ENCODE assay signal across 11 cellular contexts in the genomic region with DNA sequence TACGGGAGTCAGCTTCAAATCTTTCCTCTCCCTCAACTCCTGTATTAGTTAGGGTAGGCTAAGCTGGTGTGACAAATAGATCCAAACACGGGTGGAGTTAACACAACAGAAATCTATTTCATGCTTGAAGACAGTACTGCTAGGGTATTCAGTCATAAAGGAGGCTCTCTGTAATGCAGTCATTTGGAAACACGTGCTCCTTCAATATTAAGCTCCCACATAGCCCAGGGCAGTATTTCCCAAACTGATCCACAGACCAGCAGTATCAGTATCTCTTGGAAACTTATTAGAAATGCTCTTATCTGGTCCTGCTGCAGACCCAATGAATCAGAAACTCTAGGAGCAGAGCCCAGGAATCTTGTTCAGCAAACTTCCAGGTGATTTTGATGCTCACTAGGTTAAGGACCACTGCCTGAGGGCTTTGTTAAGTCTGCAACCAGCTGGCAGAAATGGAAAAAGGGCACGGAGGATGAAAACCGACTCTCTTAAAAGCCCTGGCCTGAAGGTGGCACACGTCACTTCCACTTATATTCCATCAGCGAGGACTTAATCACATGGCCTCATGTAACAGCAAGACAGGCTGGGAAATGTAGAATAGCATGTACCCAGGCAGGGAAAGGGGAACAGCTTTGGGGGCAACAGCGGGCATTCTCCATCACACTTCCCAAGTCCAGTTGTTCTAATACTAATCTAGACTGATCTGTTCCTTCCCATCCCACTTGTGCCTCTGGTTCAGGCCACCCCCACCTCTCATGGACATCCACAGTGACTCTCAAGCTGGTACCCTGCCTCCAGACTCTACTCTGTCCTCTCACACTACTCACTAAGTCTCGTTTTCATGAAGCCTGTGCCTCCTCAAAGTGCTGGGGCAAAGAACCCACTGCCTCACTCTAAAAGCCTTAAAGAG. TPM values are rescaled to one million over a fixed set of nuclear protein-coding genes. Genes with fewer than 3 reads are reported as not detected.
DNase-seq lines count a peak whose midpoint lies in the region; ATAC-seq and TF ChIP-seq lines count a peak whose summit lies in the region.
"Had no signal": no experiment of that assay in that cellular context is flagged by ENCODE, and none has a peak within 500 bp of the region (broad histone marks: within the 10 kb centered on the region; RNA-seq: fewer than 3 reads in every experiment).

No MANE protein-coding gene starts in this region.

- no peak overlapping the region for H3K27ac Mint-ChIP-seq in T-cell
- H3K27ac Mint-ChIP-seq in naive thymus-derived CD4-positive, alpha-beta T cell: peak overlapping the region in 1 of 9 donors; percentile 4

- no peaks in the 10 kb centered on the region for H3K27me3 ChIP-seq in Karpas-422 (ENCODE audit: low read length)
- H3K27me3 ChIP-seq in naive thymus-derived CD4-positive, alpha-beta T cell (ENCODE audit: control insufficient read depth in 2 of 2, insufficient read depth in 2 of 2, low read length in 2 of 2): no peaks in the 10 kb centered on the region

- no peak overlapping the region for H3K4me2 ChIP-seq in Karpas-422 (ENCODE audit: low read depth, low read length, poor library complexity, severe bottlenecking)

- H3K9ac ChIP-seq in Karpas-422 (ENCODE audit: low read length): no peak overlapping the region

- no peak overlapping the region for H3K4me3 Mint-ChIP-seq in T-cell
- no peak overlapping the region for H3K4me3 Mint-ChIP-seq in naive thymus-derived CD4-positive, alpha-beta T cell

- POLR2A ChIA-PET in T-cell (lab: Charles Lee): interaction anchor here in 1 of 2 donors (0.7 kb wide), 1 partner anchor 85 kb away, joined by 20 read pairs; no protein-coding TSS in a partner anchor
- POLR2A ChIA-PET in naive thymus-derived CD4-positive, alpha-beta T cell (lab: Charles Lee): interaction anchor here (0.9 to 1.3 kb wide), 3 partner anchors 10 to 143 kb away, joined by 3 to 4 read pairs (median 3); no protein-coding TSS in a partner anchor

- no peaks in the 10 kb centered on the region for H3K9me3 Mint-ChIP-seq in T-cell
- H3K9me3 Mint-ChIP-seq in naive thymus-derived CD4-positive, alpha-beta T cell: no peaks in the 10 kb centered on the region

- H3K36me3 Mint-ChIP-seq in T-cell: peaks cover 4% of the 10 kb centered on the region
- no peaks in the 10 kb centered on the region for H3K36me3 Mint-ChIP-seq in naive thymus-derived CD4-positive, alpha-beta T cell

- H3K4me1 ChIP-seq in Karpas-422 (ENCODE audit: low read length): no peaks in the 10 kb centered on the region
- H3K4me1 ChIP-seq in naive thymus-derived CD4-positive, alpha-beta T cell (ENCODE audit: control insufficient read depth in 2 of 2, insufficient read depth in 2 of 2, low read length in 2 of 2): no peaks in the 10 kb centered on the region

- no peak overlapping the region for H3K4me3 ChIP-seq in Karpas-422 (ENCODE audit: low read length)
- no peak overlapping the region for H3K4me3 ChIP-seq in naive thymus-derived CD4-positive, alpha-beta T cell (ENCODE audit: low read length)

- H3K36me3 ChIP-seq in Karpas-422 (ENCODE audit: insufficient read depth, low read length): no peaks in the 10 kb centered on the region
- H3K36me3 ChIP-seq in naive thymus-derived CD4-positive, alpha-beta T cell (ENCODE audit: control insufficient read depth in 2 of 3, insufficient read depth in 3 of 3, low read length in 3 of 3): no peaks in the 10 kb centered on the region

- H3K27me3 Mint-ChIP-seq in T-cell: peaks cover 0 to 2% of the 10 kb centered on the region in 2 donors
- peaks cover 0 to 18% (median 0%) of the 10 kb centered on the region in 5 donors for H3K27me3 Mint-ChIP-seq in naive thymus-derived CD4-positive, alpha-beta T cell

- intact Hi-C loops in naive thymus-derived CD4-positive, alpha-beta T cell (cut with micrococcal nuclease): loop anchor here (1.0 to 5.0 kb wide), 5 partner anchors 36 to 350 kb away; partner anchors contain the start of gene RIC8B (in 1 of the 2)

- H4K20me1 ChIP-seq in Karpas-422 (ENCODE audit: insufficient read depth, low read depth, low read length): no peaks in the 10 kb centered on the region

- no peak for TF ChIP-seq POLR2A in GM18505 (IDR thresholded peaks at IDR 0.05; ENCODE audit: borderline replicate concordance, extremely low read depth, insufficient read depth, insufficient read length)

- H3K27ac ChIP-seq in Karpas-422 (ENCODE audit: low read length): no peak overlapping the region
- no peak overlapping the region for H3K27ac ChIP-seq in naive thymus-derived CD4-positive, alpha-beta T cell (ENCODE audit: low read depth, low read length)
- H3K27ac ChIP-seq: VCaP had no signal

- H3K4me1 Mint-ChIP-seq in T-cell: peaks cover 5 to 17% (median 7%) of the 10 kb centered on the region in 3 donors
- peaks cover 0 to 8% (median 5%) of the 10 kb centered on the region in 7 donors for H3K4me1 Mint-ChIP-seq in naive thymus-derived CD4-positive, alpha-beta T cell

- DNase-seq in NOMO-1 treated with DMSO at 0.1 percent for 48 hours (lab: John Stamatoyannopoulos, UW; ENCODE audit: unreplicated experiment) (peak; percentile 27), NOMO-1 treated with dmso at 0.1 percent for 144 hours (lab: John Stamatoyannopoulos, UW; ENCODE audit: unreplicated experiment) (no peak), Karpas-422 (peak; percentile 64), T-cell (peak in 11 of 34 experiments; percentile 5 to 20 (median 13)), AG08395 (ENCODE audit: low spot score) (no peak), hippocampal formation (lab: John Stamatoyannopoulos, UW) (no peak)
- peak in 7 of 9 donors; percentile 18 to 41 (median 32) for DNase-seq in naive thymus-derived CD4-positive, alpha-beta T cell
- DNase-seq: activated gamma-delta T cell; stimulated activated CD8-positive, alpha-beta memory T cell treated with anti-CD3 and anti-CD28 coated beads, Interleukin-4, amount 100 ng/mL, for 48 hours had no signal

- peak in 3 of 4 experiments; percentile 43 to 76 (median 59) for ATAC-seq in T-cell (replicated peaks in 1 of 4)
- peak; percentile 67 for ATAC-seq in naive thymus-derived CD4-positive, alpha-beta T cell
- ATAC-seq in GM18505 (IDR thresholded peaks at IDR 0.05; ENCODE audit: unreplicated experiment): no peak

- no peaks in the 10 kb centered on the region for H3K9me2 ChIP-seq in Karpas-422 (replicated peaks; ENCODE audit: insufficient read depth, low read length)

- H3K79me2 ChIP-seq in Karpas-422 (ENCODE audit: low read length): no peaks in the 10 kb centered on the region

- H2AFZ ChIP-seq in Karpas-422 (ENCODE audit: low read length): no peak overlapping the region

- H3K9me3 ChIP-seq in Karpas-422 (ENCODE audit: low read length): no peaks in the 10 kb centered on the region
- no peaks in the 10 kb centered on the region for H3K9me3 ChIP-seq in naive thymus-derived CD4-positive, alpha-beta T cell (ENCODE audit: control insufficient read depth in 2 of 3, low read length in 3 of 3)

- CTCF ChIA-PET in T-cell (lab: Charles Lee): interaction anchor here (0.5 to 2.6 kb wide), 5 partner anchors 17 to 455 kb away, joined by 3 to 15 read pairs (median 3); no protein-coding TSS in a partner anchor
- CTCF ChIA-PET in naive thymus-derived CD4-positive, alpha-beta T cell (lab: Charles Lee): interaction anchor here (0.7 to 2.4 kb wide), 7 partner anchors 12 to 199 kb away, joined by 3 to 11 read pairs (median 4); no protein-coding TSS in a partner anchor

RNA-seq across cellular contexts. Expression of gene RIC8B, which starts 38.2 kb away (rescaled TPM):
- total RNA-seq in Karpas-422 (2014; rRNA removed; shearing (Covaris generic); ENCODE audit: low replicate concordance): not detected in 2 replicates
- total RNA-seq in T-cell: 10 to 100 TPM; 12.9 to 16.7 (median 13.9) TPM
- 10 to 100 TPM in 4 of 5 experiments, 1 to 10 TPM in 1; 9.8 to 21.1 (median 15.6) TPM for total RNA-seq in naive thymus-derived CD4-positive, alpha-beta T cell
- polyA plus RNA-seq in naive thymus-derived CD4-positive, alpha-beta T cell: 10 to 100 TPM in 1 of 2 donors, 1 to 10 TPM in 1; 8.0 to 11.4 TPM

Comparison
In these comparisons a context has a peak if more than half of its experiments do, and no peak if none do; other contexts are left out.
1. DNase-seq: peak in NOMO-1 treated with DMSO at 0.1 percent for 48 hours (single experiment), Karpas-422 (single experiment) and naive thymus-derived CD4-positive, alpha-beta T cell (7 of 9); none in NOMO-1 treated with dmso at 0.1 percent for 144 hours (single experiment), AG08395 (single experiment) and hippocampal formation (0 of 2).